In the genomic region with DNA sequence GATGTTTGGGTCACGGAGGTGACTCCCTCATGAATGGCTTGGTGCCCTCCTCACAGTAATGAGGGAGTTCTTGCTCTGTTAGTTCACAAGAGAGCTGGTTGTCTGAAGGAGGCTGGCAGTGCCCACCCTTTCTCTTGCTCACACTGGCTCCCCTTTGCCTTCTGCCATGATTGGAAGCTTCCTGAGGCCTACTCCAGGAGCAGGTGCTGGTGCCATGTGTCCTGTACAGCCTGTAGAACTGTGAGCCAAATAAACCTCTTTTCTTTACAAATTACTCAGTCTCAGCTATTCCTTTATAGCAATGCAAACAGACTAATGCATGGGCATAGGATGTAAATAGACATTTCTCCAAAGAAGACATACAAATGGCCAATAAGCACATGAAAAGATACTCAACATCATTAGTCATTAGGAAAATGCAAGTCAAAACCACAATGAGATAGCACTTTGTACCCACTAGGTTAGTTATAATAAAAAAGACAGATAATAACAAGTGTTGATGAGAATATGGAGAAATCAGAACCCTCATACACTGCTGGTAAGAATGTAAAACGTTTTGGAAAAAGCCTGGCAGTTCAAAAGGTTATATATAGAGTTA, we compare ENCODE assay signal across 24 cellular contexts. TPM values are rescaled to one million over a fixed set of nuclear protein-coding genes. Genes with fewer than 3 reads are reported as not detected.
"Had no signal": no experiment of that assay in that cellular context is flagged by ENCODE, and none has a peak within 500 bp of the region (broad histone marks: within the 10 kb centered on the region; RNA-seq: fewer than 3 reads in every experiment).

No MANE protein-coding gene starts in this region.

- DNase-seq: activated CD4-positive, alpha-beta T cell treated with anti-CD3 and anti-CD28 coated beads for 48 hours; activated CD4-positive, alpha-beta T cell treated with anti-CD3 and anti-CD28 coated beads, Interleukin-2, amount 50 U/mL, for 4 hours; activated CD8-positive, alpha-beta memory T cell treated with anti-CD3 and anti-CD28 coated beads, Interleukin-2, amount 10 ng/mL, durations not matched to agents 7 days and 5 days; activated naive CD4-positive, alpha-beta T cell treated with anti-CD3 and anti-CD28 coated beads, Interleukin-2, amount 50 U/mL, for 16 hours; activated naive CD8-positive, alpha-beta T cell treated with anti-CD3 and anti-CD28 coated beads, Interleukin-2, amount 10 ng/mL, durations not matched to agents 7 days and 5 days; activated T-cell treated with anti-CD3 and anti-CD28 coated beads, Interleukin-2, amount 50 U/mL, for 4 hours; adrenal gland; anterior cingulate cortex; cerebellar nuclear complex; NCI-H1105 treated with DMSO at 0.1 percent for 48 hours; NCI-H1436 treated with DMSO at 0.1 percent for 48 hours; NCI-H187; NCI-H2081; NCI-H510A treated with DMSO at 0.1 percent for 48 hours; PC-9; SHP77 treated with DMSO at 0.1 percent for 48 hours; T-helper 17 cell; T-helper 9 cell; WERI-Rb-1 had no signal

- H3K4me3 Mint-ChIP-seq: activated CD8-positive, alpha-beta memory T cell treated with anti-CD3 and anti-CD28 coated beads, Interleukin-2, amount 10 ng/mL, durations not matched to agents 7 days and 5 days; activated naive CD8-positive, alpha-beta T cell treated with anti-CD3 and anti-CD28 coated beads, Interleukin-2, amount 10 ng/mL, durations not matched to agents 7 days and 5 days; activated T-cell treated with anti-CD3 and anti-CD28 coated beads, Interleukin-2, amount 50 U/mL, for 4 hours; IgD-negative memory B cell; T-helper 17 cell had no signal

- ATAC-seq: activated CD8-positive, alpha-beta memory T cell treated with anti-CD3 and anti-CD28 coated beads, Interleukin-2, amount 10 ng/mL, durations not matched to agents 7 days and 5 days; activated T-cell treated with anti-CD3 and anti-CD28 coated beads, Interleukin-2, amount 50 U/mL, for 4 hours; T-helper 17 cell had no signal

- H3K27me3 Mint-ChIP-seq: activated CD8-positive, alpha-beta memory T cell treated with anti-CD3 and anti-CD28 coated beads, Interleukin-2, amount 10 ng/mL, durations not matched to agents 7 days and 5 days; T-helper 17 cell had no signal

- H3K27ac Mint-ChIP-seq: activated CD8-positive, alpha-beta memory T cell treated with anti-CD3 and anti-CD28 coated beads, Interleukin-2, amount 10 ng/mL, durations not matched to agents 7 days and 5 days; activated naive CD8-positive, alpha-beta T cell treated with anti-CD3 and anti-CD28 coated beads, Interleukin-2, amount 10 ng/mL, durations not matched to agents 7 days and 5 days; activated T-helper 2 cell treated with anti-CD3 and anti-CD28 coated beads, Interferon-gamma antibody, Interleukin-2, Interleukin-4, amounts not matched to agents 10 μg/mL and 5 μg/mL and 100 μg/mL, durations not matched to agents 14 hours and 24 hours and 36 hours; T-helper 17 cell had no signal

RNA-seq across cellular contexts. Expression of a gene that starts 17.7 kb away (rescaled TPM):
- total RNA-seq: activated T-cell treated with anti-CD3 and anti-CD28 coated beads, Interleukin-2, amount 50 U/mL, for 4 hours; cardiac septum; MCF 10A; PC-9; SK-MEL-5 had no signal
